Comparison of ENCODE assay signal across 34 cellular contexts in genomic region chr5:11590475-11590874, GRCh38.
"Had no signal": no experiment of that assay in that cellular context is flagged by ENCODE, and none has a peak within 500 bp of the region (broad histone marks: within the 10 kb centered on the region; RNA-seq: fewer than 3 reads in every experiment).

No MANE protein-coding gene starts in this region.

- H3K36me3 Mint-ChIP-seq: activated CD4-positive, alpha-beta memory T cell treated with anti-CD3 and anti-CD28 coated beads for 36 hours; activated CD8-positive, alpha-beta memory T cell treated with anti-CD3 and anti-CD28 coated beads, Interleukin-2, amount 10 ng/mL, durations not matched to agents 7 days and 5 days; activated naive CD4-positive, alpha-beta T cell treated with anti-CD3 and anti-CD28 coated beads, Interleukin-2, amount 50 U/mL, for 24 hours; activated naive CD8-positive, alpha-beta T cell treated with anti-CD3 and anti-CD28 coated beads for 36 hours had no signal

- H3K4me1 ChIP-seq: adrenal gland, breast epithelium, colonic mucosa, esophagus squamous epithelium had no signal

- H3K4me3 Mint-ChIP-seq: activated CD4-positive, alpha-beta memory T cell treated with anti-CD3 and anti-CD28 coated beads for 36 hours; activated CD4-positive, alpha-beta T cell treated with anti-CD3 and anti-CD28 coated beads for 36 hours; activated CD4-positive, alpha-beta T cell treated with anti-CD3 and anti-CD28 coated beads, Interleukin-2, amount 10 ng/mL, durations not matched to agents 24 days and 14 days; activated CD8-positive, alpha-beta memory T cell treated with anti-CD3 and anti-CD28 coated beads, Interleukin-2, amount 10 ng/mL, durations not matched to agents 7 days and 5 days; activated CD8-positive, alpha-beta T cell treated with anti-CD3 and anti-CD28 coated beads, Interleukin-2, amount 10 ng/mL, durations not matched to agents 7 days and 5 days; activated naive CD4-positive, alpha-beta T cell treated with anti-CD3 and anti-CD28 coated beads for 36 hours; activated naive CD4-positive, alpha-beta T cell treated with anti-CD3 and anti-CD28 coated beads, Interleukin-2, amount 50 U/mL, for 24 hours; activated naive CD8-positive, alpha-beta T cell treated with anti-CD3 and anti-CD28 coated beads for 36 hours; activated naive CD8-positive, alpha-beta T cell treated with anti-CD3 and anti-CD28 coated beads, Interleukin-2, amount 50 U/mL, for 24 hours; activated T-helper 1 cell treated with anti-CD3 and anti-CD28 coated beads, Interleukin-12 subunit alpha, Interleukin-12 subunit beta, Interleukin-2, Interleukin-4 antibody, amounts not matched to agents 30 ng/mL and 10 ng/mL and 1 ng/mL, durations not matched to agents 14 hours and 24 hours and 36 hours; T-helper 1 cell treated with Interleukin-12 subunit alpha and Interleukin-12 subunit beta and Interleukin-4 antibody, amounts not matched to agents 30 μg/mL and 1 μg/mL, for 36 hours had no signal

- FAIRE-seq: endometrium, endothelial cell of umbilical vein had no signal

- DNase-seq: activated CD4-positive, alpha-beta memory T cell treated with anti-CD3 and anti-CD28 coated beads for 36 hours; activated CD4-positive, alpha-beta T cell treated with anti-CD3 and anti-CD28 coated beads for 36 hours; activated CD4-positive, alpha-beta T cell treated with anti-CD3 and anti-CD28 coated beads, Interleukin-2, amount 10 ng/mL, durations not matched to agents 24 days and 14 days; activated CD4-positive, CD25-positive, alpha-beta regulatory T cell; activated CD4-positive, CD25-positive, alpha-beta regulatory T cell treated with anti-CD3 and anti-CD28 coated beads, Interleukin-2, amount 50 U/mL, for 72 hours; activated CD8-positive, alpha-beta memory T cell treated with anti-CD3 and anti-CD28 coated beads, Interleukin-2, amount 10 ng/mL, durations not matched to agents 7 days and 5 days; activated CD8-positive, alpha-beta memory T cell treated with anti-CD3 and anti-CD28 coated beads, Interleukin-2, amount 50 U/mL, for 4 hours; activated CD8-positive, alpha-beta T cell treated with anti-CD3 and anti-CD28 coated beads, Interleukin-2, amount 10 ng/mL, durations not matched to agents 7 days and 5 days; activated effector memory CD4-positive, alpha-beta T cell treated with anti-CD3 and anti-CD28 coated beads, Interleukin-2, amount 50 U/mL, for 16 hours; activated naive CD4-positive, alpha-beta T cell treated with anti-CD3 and anti-CD28 coated beads for 36 hours; activated naive CD8-positive, alpha-beta T cell treated with anti-CD3 and anti-CD28 coated beads for 36 hours; activated naive CD8-positive, alpha-beta T cell treated with anti-CD3 and anti-CD28 coated beads, Interleukin-2, amount 50 U/mL, for 24 hours; activated T-cell treated with anti-CD3 and anti-CD28 coated beads, Interleukin-2, amount 50 U/mL, for 1 hour; activated T-cell treated with anti-CD3 and anti-CD28 coated beads, Interleukin-2, amount 50 U/mL, for 48 hours; adrenal gland; amygdala; aorta; body of pancreas; central memory CD4-positive, alpha-beta T cell; cerebellar nuclear complex; colonic mucosa; effector CD8-positive, alpha-beta T cell; esophagus squamous epithelium; foreskin melanocyte; head of caudate nucleus had no signal

- H3K27ac ChIP-seq: adrenal gland, breast epithelium, cardiac muscle cell, colonic mucosa, epithelial cell of prostate, esophagus squamous epithelium had no signal

- H3K27me3 Mint-ChIP-seq: activated CD4-positive, alpha-beta memory T cell treated with anti-CD3 and anti-CD28 coated beads for 36 hours; activated CD4-positive, alpha-beta T cell treated with anti-CD3 and anti-CD28 coated beads, Interleukin-2, amount 10 ng/mL, durations not matched to agents 24 days and 14 days; activated CD8-positive, alpha-beta memory T cell treated with anti-CD3 and anti-CD28 coated beads, Interleukin-2, amount 10 ng/mL, durations not matched to agents 7 days and 5 days had no signal

- H3K9me3 ChIP-seq: adrenal gland, body of pancreas, breast epithelium, colonic mucosa, esophagus squamous epithelium had no signal

- H3K36me3 ChIP-seq: adrenal gland, breast epithelium, cardiac muscle cell, colonic mucosa, esophagus squamous epithelium had no signal

- H3K4me3 ChIP-seq: adrenal gland, body of pancreas, breast epithelium, cardiac muscle cell, colonic mucosa, esophagus squamous epithelium had no signal

- H3K27ac Mint-ChIP-seq: activated CD4-positive, alpha-beta memory T cell treated with anti-CD3 and anti-CD28 coated beads for 36 hours; activated CD4-positive, alpha-beta T cell treated with anti-CD3 and anti-CD28 coated beads for 36 hours; activated CD4-positive, alpha-beta T cell treated with anti-CD3 and anti-CD28 coated beads, Interleukin-2, amount 10 ng/mL, durations not matched to agents 24 days and 14 days; activated CD8-positive, alpha-beta memory T cell treated with anti-CD3 and anti-CD28 coated beads, Interleukin-2, amount 10 ng/mL, durations not matched to agents 7 days and 5 days; activated CD8-positive, alpha-beta T cell treated with anti-CD3 and anti-CD28 coated beads, Interleukin-2, amount 10 ng/mL, durations not matched to agents 7 days and 5 days; activated naive CD4-positive, alpha-beta T cell treated with anti-CD3 and anti-CD28 coated beads for 36 hours; activated naive CD4-positive, alpha-beta T cell treated with anti-CD3 and anti-CD28 coated beads, Interleukin-2, amount 50 U/mL, for 24 hours; activated naive CD8-positive, alpha-beta T cell treated with anti-CD3 and anti-CD28 coated beads for 36 hours; activated naive CD8-positive, alpha-beta T cell treated with anti-CD3 and anti-CD28 coated beads, Interleukin-2, amount 50 U/mL, for 24 hours; activated T-helper 1 cell treated with anti-CD3 and anti-CD28 coated beads, Interleukin-12 subunit alpha, Interleukin-12 subunit beta, Interleukin-2, Interleukin-4 antibody, amounts not matched to agents 30 ng/mL and 10 ng/mL and 1 ng/mL, durations not matched to agents 14 hours and 24 hours and 36 hours; activated T-helper 2 cell treated with anti-CD3 and anti-CD28 coated beads, Interferon-gamma antibody, Interleukin-2, Interleukin-4, amounts not matched to agents 10 μg/mL and 5 μg/mL and 100 μg/mL, durations not matched to agents 14 hours and 24 hours and 36 hours; T-helper 1 cell treated with Interleukin-12 subunit alpha and Interleukin-12 subunit beta and Interleukin-4 antibody, amounts not matched to agents 30 μg/mL and 1 μg/mL, for 36 hours had no signal

- H3K27me3 ChIP-seq: adrenal gland, body of pancreas, breast epithelium, cardiac muscle cell, colonic mucosa, esophagus squamous epithelium had no signal

- H3K4me1 Mint-ChIP-seq: activated CD4-positive, alpha-beta T cell treated with anti-CD3 and anti-CD28 coated beads for 36 hours; activated CD4-positive, alpha-beta T cell treated with anti-CD3 and anti-CD28 coated beads, Interleukin-2, amount 10 ng/mL, durations not matched to agents 24 days and 14 days; activated CD8-positive, alpha-beta memory T cell treated with anti-CD3 and anti-CD28 coated beads, Interleukin-2, amount 10 ng/mL, durations not matched to agents 7 days and 5 days; activated naive CD4-positive, alpha-beta T cell treated with anti-CD3 and anti-CD28 coated beads, Interleukin-2, amount 50 U/mL, for 24 hours; activated naive CD8-positive, alpha-beta T cell treated with anti-CD3 and anti-CD28 coated beads for 36 hours; activated naive CD8-positive, alpha-beta T cell treated with anti-CD3 and anti-CD28 coated beads, Interleukin-2, amount 50 U/mL, for 24 hours had no signal

- H3K9me3 Mint-ChIP-seq: activated CD4-positive, alpha-beta T cell treated with anti-CD3 and anti-CD28 coated beads, Interleukin-2, amount 10 ng/mL, durations not matched to agents 24 days and 14 days; activated naive CD8-positive, alpha-beta T cell treated with anti-CD3 and anti-CD28 coated beads for 36 hours; activated T-helper 1 cell treated with anti-CD3 and anti-CD28 coated beads, Interleukin-12 subunit alpha, Interleukin-12 subunit beta, Interleukin-2, Interleukin-4 antibody, amounts not matched to agents 30 ng/mL and 10 ng/mL and 1 ng/mL, durations not matched to agents 14 hours and 24 hours and 36 hours; activated T-helper 2 cell treated with anti-CD3 and anti-CD28 coated beads, Interferon-gamma antibody, Interleukin-2, Interleukin-4, amounts not matched to agents 10 μg/mL and 5 μg/mL and 100 μg/mL, durations not matched to agents 14 hours and 24 hours and 36 hours; T-helper 1 cell treated with Interleukin-12 subunit alpha and Interleukin-12 subunit beta and Interleukin-4 antibody, amounts not matched to agents 30 μg/mL and 1 μg/mL, for 36 hours had no signal

- ATAC-seq: activated CD4-positive, alpha-beta T cell treated with anti-CD3 and anti-CD28 coated beads for 36 hours; activated CD8-positive, alpha-beta memory T cell treated with anti-CD3 and anti-CD28 coated beads, Interleukin-2, amount 10 ng/mL, durations not matched to agents 7 days and 5 days; activated CD8-positive, alpha-beta T cell treated with anti-CD3 and anti-CD28 coated beads, Interleukin-2, amount 10 ng/mL, durations not matched to agents 7 days and 5 days; activated naive CD8-positive, alpha-beta T cell treated with anti-CD3 and anti-CD28 coated beads, Interleukin-2, amount 50 U/mL, for 24 hours; body of pancreas had no signal
